8 cellular contexts compared by ENCODE assay signal in genomic region chr3:50192689-50193141, GRCh38. TPM values are rescaled to one million over a fixed set of nuclear protein-coding genes. Genes with fewer than 3 reads are reported as not detected.
A peak's percentile ranks its signal among the peaks of the same experiment; 100 is the strongest.
DNase-seq lines count a peak whose midpoint lies in the region; ATAC-seq and TF ChIP-seq lines count a peak whose summit lies in the region.

No MANE protein-coding gene starts in this region.

- no peaks in the 10 kb centered on the region for H3K27me3 ChIP-seq in DND-41 (ENCODE audit: insufficient read depth, low read length, poor library complexity)

- H3K4me1 ChIP-seq in DND-41 (ENCODE audit: insufficient read depth, low read length), result peaks cover 3% of the 10 kb centered on the region

- no peaks in the 10 kb centered on the region for H3K36me3 Mint-ChIP-seq in activated naive CD8-positive, alpha-beta T cell treated with anti-CD3 and anti-CD28 coated beads, Interleukin-2, amount 10 ng/mL, durations not matched to agents 7 days and 5 days

- no peak overlapping the region for H3K9ac ChIP-seq in DND-41 (ENCODE audit: low read depth, low read length)

- peak; percentile 77 for DNase-seq in DND-41
- DNase-seq in Kasumi-1 (lab: John Stamatoyannopoulos, UW), result peak; percentile 56 to 78
- DNase-seq in T follicular helper cell (ENCODE audit: low read depth), result peak; percentile 76
- peak; percentile 90 for DNase-seq in activated naive CD8-positive, alpha-beta T cell treated with anti-CD3 and anti-CD28 coated beads, Interleukin-2, amount 10 ng/mL, durations not matched to agents 7 days and 5 days
- peak; percentile 65 for DNase-seq in left cardiac atrium
- no peak for DNase-seq in retinal pigment epithelial cell (ENCODE audit: low read depth)

- H3K79me2 ChIP-seq in DND-41 (ENCODE audit: insufficient read depth, low read length), result no peaks in the 10 kb centered on the region

- TF ChIP-seq CTCF in DND-41 (IDR thresholded peaks at IDR 0.05; ENCODE audit: borderline replicate concordance, extremely low read depth, low read length, poor library complexity, severe bottlenecking) (peak; percentile 98), retinal pigment epithelial cell (conservative IDR thresholded peaks at IDR 0.05; ENCODE audit: low read depth, low read length) (peak; percentile 91)

- H3K36me3 ChIP-seq in DND-41 (ENCODE audit: insufficient read depth, low read length), result no peaks in the 10 kb centered on the region

- H3K27ac ChIP-seq in DND-41 (ENCODE audit: low read length), result no peak overlapping the region

- no peaks in the 10 kb centered on the region for H3K9me3 ChIP-seq in DND-41 (ENCODE audit: insufficient read depth, low read length, severe bottlenecking)

- peaks cover 3% of the 10 kb centered on the region for H3K4me1 Mint-ChIP-seq in activated naive CD8-positive, alpha-beta T cell treated with anti-CD3 and anti-CD28 coated beads, Interleukin-2, amount 10 ng/mL, durations not matched to agents 7 days and 5 days

- POLR2A ChIA-PET in activated naive CD8-positive, alpha-beta T cell treated with anti-CD3 and anti-CD28 coated beads, Interleukin-2, amount 10 ng/mL, durations not matched to agents 7 days and 5 days (lab: Charles Lee), result no interaction called here

- peaks cover 22% of the 10 kb centered on the region for H3K27me3 Mint-ChIP-seq in activated naive CD8-positive, alpha-beta T cell treated with anti-CD3 and anti-CD28 coated beads, Interleukin-2, amount 10 ng/mL, durations not matched to agents 7 days and 5 days

- H3K4me2 ChIP-seq in DND-41 (ENCODE audit: insufficient read depth, low read length), result no peak overlapping the region

- 0 out of 2 replicates have a peak, but pooled peaks cover 2% of the 10 kb centered on the region for H4K20me1 ChIP-seq in DND-41 (ENCODE audit: insufficient read depth, low read length)

- intact Hi-C loops in left cardiac atrium (cut with DNase I), result loop anchor here (2.0 to 5.0 kb wide), 3 partner anchors 35 to 80 kb away; no protein-coding TSS in a partner anchor

- H3K4me3 Mint-ChIP-seq in activated naive CD8-positive, alpha-beta T cell treated with anti-CD3 and anti-CD28 coated beads, Interleukin-2, amount 10 ng/mL, durations not matched to agents 7 days and 5 days, result no peak overlapping the region

- no peaks in the 10 kb centered on the region for H3K9me3 Mint-ChIP-seq in activated naive CD8-positive, alpha-beta T cell treated with anti-CD3 and anti-CD28 coated beads, Interleukin-2, amount 10 ng/mL, durations not matched to agents 7 days and 5 days

- H2AFZ ChIP-seq in DND-41 (ENCODE audit: low read depth, low read length), result no peak overlapping the region

- H3K4me3 ChIP-seq in DND-41 (ENCODE audit: low read depth in 1 of 2, low read length in 2 of 2), result no peak overlapping the region
- H3K4me3 ChIP-seq in retinal pigment epithelial cell (ENCODE audit: low read length), result no peak overlapping the region

- H3K27ac Mint-ChIP-seq in activated naive CD8-positive, alpha-beta T cell treated with anti-CD3 and anti-CD28 coated beads, Interleukin-2, amount 10 ng/mL, durations not matched to agents 7 days and 5 days, result no peak overlapping the region

- peak; percentile 76 for ATAC-seq in DND-41 (ENCODE audit: insufficient read depth, low read depth)
- peak; percentile 36 for ATAC-seq in activated naive CD8-positive, alpha-beta T cell treated with anti-CD3 and anti-CD28 coated beads, Interleukin-2, amount 10 ng/mL, durations not matched to agents 7 days and 5 days (ENCODE audit: low read depth)
- ATAC-seq in left cardiac atrium, result peak in 1 of 2 donors; percentile 35
- no peak for ATAC-seq in GM18502 (IDR thresholded peaks at IDR 0.05; ENCODE audit: poor library complexity, unreplicated experiment)
- ATAC-seq in HG03521 (IDR thresholded peaks at IDR 0.05; ENCODE audit: unreplicated experiment), result no peak

RNA-seq across cellular contexts. Expression of gene GNAT1, which starts 1.3 kb away (rescaled TPM):
- not detected for total RNA-seq in activated naive CD8-positive, alpha-beta T cell treated with anti-CD3 and anti-CD28 coated beads, Interleukin-2, amount 10 ng/mL, durations not matched to agents 7 days and 5 days
- total RNA-seq in left cardiac atrium, result not detected

RNA-seq across cellular contexts. Expression of gene SLC38A3, which starts 12.4 kb away (rescaled TPM):
- not detected for total RNA-seq in activated naive CD8-positive, alpha-beta T cell treated with anti-CD3 and anti-CD28 coated beads, Interleukin-2, amount 10 ng/mL, durations not matched to agents 7 days and 5 days
- 1 to 10 TPM; 5.2 to 7.7 TPM for total RNA-seq in left cardiac atrium

RNA-seq across cellular contexts. Expression of gene SEMA3F, which starts 37.6 kb away (rescaled TPM):
- under 1 TPM in 1 of 2 experiments, not detected in 1; 0.09 TPM for total RNA-seq in activated naive CD8-positive, alpha-beta T cell treated with anti-CD3 and anti-CD28 coated beads, Interleukin-2, amount 10 ng/mL, durations not matched to agents 7 days and 5 days
- total RNA-seq in left cardiac atrium, result 10 to 100 TPM; 12.5 to 24.0 TPM

RNA-seq across cellular contexts. Expression of gene GNAI2, which starts 43.3 kb away (rescaled TPM):
- 100 to 1,000 TPM; 435 to 448 TPM for total RNA-seq in activated naive CD8-positive, alpha-beta T cell treated with anti-CD3 and anti-CD28 coated beads, Interleukin-2, amount 10 ng/mL, durations not matched to agents 7 days and 5 days
- 100 to 1,000 TPM; 179 to 181 TPM for total RNA-seq in left cardiac atrium

Comparison
In these comparisons a context has a peak if more than half of its experiments do, and no peak if none do; other contexts are left out.
1. ATAC-seq: peak in DND-41 (single experiment) and activated naive CD8-positive, alpha-beta T cell treated with anti-CD3 and anti-CD28 coated beads, Interleukin-2, amount 10 ng/mL, durations not matched to agents 7 days and 5 days (single experiment); none in GM18502 (single experiment) and HG03521 (single experiment).
2. RNA of gene SLC38A3, which starts 12.4 kb away (total RNA-seq): 5.2 to 7.7 TPM in left cardiac atrium; not detected in activated naive CD8-positive, alpha-beta T cell treated with anti-CD3 and anti-CD28 coated beads, Interleukin-2, amount 10 ng/mL, durations not matched to agents 7 days and 5 days; every median in the first group is over 4 times any median in the second.
3. RNA of gene SEMA3F, which starts 37.6 kb away (total RNA-seq): 12.5 to 24.0 TPM in left cardiac atrium; 0.09 TPM in activated naive CD8-positive, alpha-beta T cell treated with anti-CD3 and anti-CD28 coated beads, Interleukin-2, amount 10 ng/mL, durations not matched to agents 7 days and 5 days; every median in the first group is over 10 times any median in the second.